8 cellular contexts compared by ENCODE assay signal in the genomic region with DNA sequence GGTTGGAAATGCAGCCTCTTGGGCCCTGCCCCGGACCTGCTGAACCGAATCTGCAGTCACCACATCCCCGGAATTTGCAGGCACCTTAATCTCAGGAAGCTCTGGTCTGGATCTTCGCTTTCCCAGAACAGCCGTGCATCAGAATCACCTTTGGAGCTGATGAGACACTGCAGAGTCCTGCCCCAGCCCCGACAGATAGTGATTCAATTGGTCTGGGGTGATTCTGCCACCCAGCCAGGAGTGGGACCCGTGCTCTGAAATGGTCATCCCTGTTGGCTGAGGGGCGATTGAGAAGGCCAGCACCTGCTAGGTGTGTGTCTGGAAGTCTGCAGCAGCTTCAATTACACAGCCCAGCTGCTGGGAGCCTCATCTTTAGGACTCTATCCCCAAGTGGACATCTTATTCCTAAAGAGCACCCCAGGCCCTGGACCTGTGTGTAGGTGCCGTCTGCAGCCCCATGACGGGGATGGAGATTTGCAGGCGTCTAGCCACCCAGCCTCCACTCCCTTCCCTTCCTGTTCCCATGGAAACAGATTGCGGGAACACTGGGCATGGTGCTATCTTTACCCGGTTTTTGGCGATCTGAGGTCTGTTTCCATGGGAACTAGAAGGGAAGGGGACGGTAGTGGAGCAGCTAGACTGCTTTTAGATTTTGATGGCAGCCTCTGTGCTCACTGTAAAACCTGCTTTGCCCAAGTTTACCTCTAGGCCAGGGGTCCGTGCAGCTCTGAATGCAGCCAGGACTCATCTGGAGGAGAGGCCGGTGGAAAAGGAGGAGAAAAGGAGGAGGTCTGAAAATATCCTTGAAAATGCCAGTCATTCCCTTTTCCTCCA.
DNase-seq lines count a peak whose midpoint lies in the region; ATAC-seq and TF ChIP-seq lines count a peak whose summit lies in the region.

No MANE protein-coding gene starts in this region.

- intact Hi-C loops in sigmoid colon (cut with DNase I) (loop anchor here (5.0 kb wide), 1 partner anchor 253 kb away; no protein-coding TSS in a partner anchor), gastrocnemius medialis (cut with DNase I; ENCODE audit: low total_unique reads) (loop anchor here (10.0 kb wide), 1 partner anchor 350 kb away; a partner anchor contains a TSS)

- ATAC-seq in GM21786 (IDR thresholded peaks at IDR 0.05; ENCODE audit: unreplicated experiment): peak; percentile 3
- ATAC-seq in gastrocnemius medialis: no peak
- no peak for ATAC-seq in GM19351 (IDR thresholded peaks at IDR 0.05; ENCODE audit: unreplicated experiment)

- H3K4me1 ChIP-seq in duodenal mucosa (ENCODE audit: control insufficient read depth in 1 of 2, insufficient read depth in 2 of 2, low read length in 2 of 2) (peaks cover 35 to 39% of the 10 kb centered on the region in 2 donors), sigmoid colon (peaks cover 0 to 53% (median 26%) of the 10 kb centered on the region in 4 donors), gastrocnemius medialis (peaks cover 37% of the 10 kb centered on the region in 2 donors)

- WGBS in sigmoid colon, 2 donors: 82 to 85% methylated on average over 17 of the region's 17 CpGs

- H3K4me3 ChIP-seq in duodenal mucosa (ENCODE audit: low read depth in 1 of 2, low read length in 2 of 2): no peak overlapping the region
- no peak overlapping the region for H3K4me3 ChIP-seq in sigmoid colon
- no peak overlapping the region for H3K4me3 ChIP-seq in gastrocnemius medialis

- TF ChIP-seq POLR2A in sigmoid colon (IDR thresholded peaks at IDR 0.05): no peak
- no peak for TF ChIP-seq POLR2A in gastrocnemius medialis (IDR thresholded peaks at IDR 0.05)

- no peak overlapping the region for H3K9ac ChIP-seq in duodenal mucosa (ENCODE audit: low read depth in 1 of 2, low read length in 2 of 2)

- in situ Hi-C loops in gastrocnemius medialis (cut with MboI; ENCODE audit: low sequenced_read_pairs in 4 of 4): loop anchor here in 1 of 4 donors (25.0 kb wide), 1 partner anchor 88 kb away; no protein-coding TSS in a partner anchor

- H3K27ac ChIP-seq in duodenal mucosa (ENCODE audit: low read depth, low read length) (peak overlapping the region; percentile 13), sigmoid colon (peak overlapping the region; percentile 52 to 74 (median 72)), gastrocnemius medialis (peak overlapping the region in 2 of 4 donors; percentile 29 to 35)

- no peaks in the 10 kb centered on the region for H3K27me3 ChIP-seq in duodenal mucosa (ENCODE audit: control insufficient read depth in 1 of 2, insufficient read depth in 2 of 2, low read length in 2 of 2)
- H3K27me3 ChIP-seq in sigmoid colon: no peaks in the 10 kb centered on the region
- no peaks in the 10 kb centered on the region for H3K27me3 ChIP-seq in gastrocnemius medialis

- H3K36me3 ChIP-seq in duodenal mucosa (ENCODE audit: control insufficient read depth in 1 of 2, insufficient read depth in 2 of 2, low read length in 2 of 2) (no peaks in the 10 kb centered on the region), sigmoid colon (no peaks in the 10 kb centered on the region), gastrocnemius medialis (no peaks in the 10 kb centered on the region)

- H3K9me3 ChIP-seq in duodenal mucosa (ENCODE audit: control insufficient read depth in 1 of 2, low read length in 2 of 2) (no peaks in the 10 kb centered on the region), sigmoid colon (no peaks in the 10 kb centered on the region), gastrocnemius medialis (no peaks in the 10 kb centered on the region)

- TF ChIP-seq EP300 in sigmoid colon (IDR thresholded peaks at IDR 0.05): no peak

- TF ChIP-seq CTCF in sigmoid colon (IDR thresholded peaks at IDR 0.05) (no peak), gastrocnemius medialis (IDR thresholded peaks at IDR 0.05 in 4 of 5, conservative IDR thresholded peaks at IDR 0.05 in 1 of 5) (no peak)

- DNase-seq in NCI-H524 treated with DMSO at 0.1 percent for 48 hours (lab: John Stamatoyannopoulos, UW) (peak; percentile 15), sigmoid colon (peak; percentile 58), NAMALWA (ENCODE audit: low spot score) (no peak), gastrocnemius medialis (no peak)
- no peak for DNase-seq in central memory CD4-positive, alpha-beta T cell

Comparison
In these comparisons a context has a peak if more than half of its experiments do, and no peak if none do; other contexts are left out.
1. DNase-seq: peak in NCI-H524 treated with DMSO at 0.1 percent for 48 hours (single experiment) and sigmoid colon (single experiment); none in NAMALWA (single experiment), gastrocnemius medialis (0 of 2) and central memory CD4-positive, alpha-beta T cell (single experiment).